16 cellular contexts compared by ENCODE assay signal in the genomic region with DNA sequence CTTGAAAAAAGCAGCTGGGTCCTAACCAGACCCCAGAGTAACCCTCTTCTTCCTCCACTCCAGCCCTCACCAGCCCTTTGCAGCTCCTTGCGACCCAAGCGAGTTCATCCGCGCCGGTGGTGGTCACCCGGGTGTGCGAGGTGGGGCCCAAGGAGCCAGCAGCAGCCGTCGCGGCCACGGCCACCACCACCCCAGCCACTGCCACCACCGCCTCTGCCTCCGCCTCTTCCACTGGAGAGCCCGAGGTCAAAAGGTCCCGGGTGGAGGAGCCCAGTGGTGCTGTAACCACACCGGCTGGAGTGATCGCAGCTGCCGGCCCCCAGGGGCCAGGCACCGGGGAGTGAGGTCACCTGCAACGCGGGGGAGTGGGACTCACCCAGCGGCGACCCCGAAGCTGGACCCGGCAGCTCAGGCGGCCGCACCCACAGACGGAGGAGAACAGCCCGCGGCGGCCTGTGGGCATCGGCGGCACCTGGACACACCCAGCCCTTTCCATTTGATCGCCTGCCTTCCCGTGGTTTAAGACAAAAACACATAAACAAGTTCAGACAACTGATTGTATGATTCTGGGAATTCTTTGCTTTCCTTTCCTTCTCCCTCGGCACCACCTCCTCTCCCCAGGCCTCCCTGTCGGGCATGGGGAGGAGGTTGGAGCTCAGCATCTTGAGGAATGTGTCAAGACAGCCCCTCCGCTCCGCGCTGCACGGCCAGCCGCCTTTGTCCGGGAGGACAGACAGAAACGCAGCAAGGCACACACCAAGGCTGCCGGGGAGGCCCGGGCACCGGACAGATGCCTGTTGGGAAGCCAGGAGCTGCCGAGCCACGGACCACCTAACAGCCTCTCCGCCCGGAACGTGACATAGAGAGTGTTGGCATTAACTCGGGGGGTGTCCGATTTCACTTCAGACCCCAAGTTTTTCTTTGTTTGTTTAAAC.
"Had no signal": no experiment of that assay in that cellular context is flagged by ENCODE, and none has a peak within 500 bp of the region (broad histone marks: within the 10 kb centered on the region; RNA-seq: fewer than 3 reads in every experiment).

No MANE protein-coding gene starts in this region.

- H3K4me1 Mint-ChIP-seq: activated naive CD8-positive, alpha-beta T cell treated with anti-CD3 and anti-CD28 coated beads for 36 hours; endodermal cell had no signal

- H3K4me3 Mint-ChIP-seq: activated naive CD8-positive, alpha-beta T cell treated with anti-CD3 and anti-CD28 coated beads for 36 hours; activated T-helper 1 cell treated with anti-CD3 and anti-CD28 coated beads, Interleukin-12 subunit alpha, Interleukin-12 subunit beta, Interleukin-2, Interleukin-4 antibody, amounts not matched to agents 30 ng/mL and 10 ng/mL and 1 ng/mL, durations not matched to agents 14 hours and 24 hours and 36 hours; endodermal cell had no signal

- H3K27me3 Mint-ChIP-seq: activated naive CD8-positive, alpha-beta T cell treated with anti-CD3 and anti-CD28 coated beads for 36 hours had no signal

- H3K36me3 ChIP-seq: ovary had no signal

- H3K4me3 ChIP-seq: dorsolateral prefrontal cortex, gastroesophageal sphincter, heart right ventricle, left ventricle myocardium inferior, ovary, stomach had no signal

- H3K27ac ChIP-seq: dorsolateral prefrontal cortex, gastroesophageal sphincter, heart right ventricle, left ventricle myocardium inferior, ovary, stomach had no signal

- H3K4me1 ChIP-seq: heart right ventricle, left ventricle myocardium inferior had no signal

- DNase-seq: activated CD4-positive, alpha-beta T cell treated with anti-CD3 and anti-CD28 coated beads, Interleukin-2, amount 50 U/mL, for 4 hours; activated gamma-delta T cell treated with Interleukin-2 at 50 U/mL for 16 hours; activated naive CD8-positive, alpha-beta T cell treated with anti-CD3 and anti-CD28 coated beads for 36 hours; activated T-cell treated with anti-CD3 and anti-CD28 coated beads for 4 hours; amniotic stem cell; dorsolateral prefrontal cortex; endodermal cell; heart right ventricle; kidney glomerular epithelial cell; left ventricle myocardium inferior; ovary; stomach; T1000; trophoblast cell had no signal

- ATAC-seq: gastroesophageal sphincter had no signal

- H3K9me3 ChIP-seq: gastroesophageal sphincter, heart right ventricle, left ventricle myocardium inferior, ovary, stomach had no signal

- H3K9me3 Mint-ChIP-seq: activated naive CD8-positive, alpha-beta T cell treated with anti-CD3 and anti-CD28 coated beads for 36 hours; activated T-helper 1 cell treated with anti-CD3 and anti-CD28 coated beads, Interleukin-12 subunit alpha, Interleukin-12 subunit beta, Interleukin-2, Interleukin-4 antibody, amounts not matched to agents 30 ng/mL and 10 ng/mL and 1 ng/mL, durations not matched to agents 14 hours and 24 hours and 36 hours; endodermal cell had no signal

- H3K27me3 ChIP-seq: dorsolateral prefrontal cortex, gastroesophageal sphincter, heart right ventricle, ovary, stomach had no signal

- H3K27ac Mint-ChIP-seq: activated T-helper 1 cell treated with anti-CD3 and anti-CD28 coated beads, Interleukin-12 subunit alpha, Interleukin-12 subunit beta, Interleukin-2, Interleukin-4 antibody, amounts not matched to agents 30 ng/mL and 10 ng/mL and 1 ng/mL, durations not matched to agents 14 hours and 24 hours and 36 hours; endodermal cell had no signal
